ENCODE assay signal across 11 cellular contexts in the genomic region with DNA sequence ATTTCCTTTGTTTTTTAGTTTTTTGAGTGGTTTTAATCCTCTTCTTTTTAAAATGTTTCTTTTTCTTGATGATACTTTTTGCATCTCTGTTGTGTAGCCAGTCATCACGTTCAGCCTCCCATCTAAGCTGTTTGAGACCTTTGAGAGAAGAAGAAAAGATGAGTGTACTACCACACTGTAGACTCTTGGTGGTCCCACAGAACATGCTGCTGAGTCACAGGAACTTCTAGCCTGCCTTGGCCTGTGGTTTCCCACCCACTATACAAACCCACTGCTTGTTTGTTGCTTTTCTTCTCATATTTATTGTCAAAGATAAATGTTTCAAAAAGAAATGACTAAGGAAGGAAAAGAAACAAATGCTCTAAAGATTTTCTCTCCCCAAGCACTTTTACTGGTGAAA. TPM values are rescaled to one million over a fixed set of nuclear protein-coding genes. Genes with fewer than 3 reads are reported as not detected.
A peak's percentile ranks its signal among the peaks of the same experiment; 100 is the strongest.
DNase-seq lines count a peak whose midpoint lies in the region; ATAC-seq, FAIRE-seq and TF ChIP-seq lines count a peak whose summit lies in the region.
"Had no signal": no experiment of that assay in that cellular context is flagged by ENCODE, and none has a peak within 500 bp of the region (broad histone marks: within the 10 kb centered on the region; RNA-seq: fewer than 3 reads in every experiment).

No MANE protein-coding gene starts in this region.

- peak; percentile 88 for DNase-seq in activated CD8-positive, alpha-beta memory T cell treated with anti-CD3 and anti-CD28 coated beads, Interleukin-2, amount 10 ng/mL, durations not matched to agents 7 days and 5 days
- DNase-seq in activated CD8-positive, alpha-beta memory T cell treated with anti-CD3 and anti-CD28 coated beads for 24 hours = no peak
- DNase-seq in SIG-M5 treated with dmso at 0.1 percent for 504 hours (lab: John Stamatoyannopoulos, UW; ENCODE audit: unreplicated experiment) (peak; percentile 65), astrocyte (ENCODE audit: low read depth) (peak; percentile 65), NCI-H446 (lab: John Stamatoyannopoulos, UW) (no peak), hypothalamus (lab: John Stamatoyannopoulos, UW) (no peak), kidney tubule cell (ENCODE audit: low spot score) (no peak)
- DNase-seq in stimulated activated CD8-positive, alpha-beta memory T cell treated with anti-CD3 and anti-CD28 coated beads, Interleukin-4, amount 100 ng/mL, for 4 hours (ENCODE audit: low read depth in 2 of 2, low spot score in 1 of 2) = peak; percentile 20 to 56

- FAIRE-seq in astrocyte (lab: Jason Lieb, UNC) = no peak

- H4K20me1 ChIP-seq in astrocyte (ENCODE audit: insufficient read depth, low read length) = peaks cover 20% of the 10 kb centered on the region

- H3K4me2 ChIP-seq in astrocyte (ENCODE audit: low read length) = no peak overlapping the region

- H3K4me3 ChIP-seq in astrocyte (ENCODE audit: insufficient read depth, low read depth, low read length) = no peak overlapping the region
- H3K4me3 ChIP-seq: esophagus muscularis mucosa had no signal

- peaks cover 57% of the 10 kb centered on the region for H3K36me3 Mint-ChIP-seq in activated CD8-positive, alpha-beta memory T cell treated with anti-CD3 and anti-CD28 coated beads, Interleukin-2, amount 10 ng/mL, durations not matched to agents 7 days and 5 days
- H3K36me3 Mint-ChIP-seq in astrocyte (ENCODE audit: low read depth, unreplicated experiment) = peaks cover 37% of the 10 kb centered on the region

- H3K9ac ChIP-seq in astrocyte (ENCODE audit: low read length) = no peak overlapping the region

- peaks cover 5% of the 10 kb centered on the region for H3K9me3 Mint-ChIP-seq in activated CD8-positive, alpha-beta memory T cell treated with anti-CD3 and anti-CD28 coated beads, Interleukin-2, amount 10 ng/mL, durations not matched to agents 7 days and 5 days (ENCODE audit: low read depth)
- H3K9me3 Mint-ChIP-seq in astrocyte (ENCODE audit: unreplicated experiment) = peaks cover 3% of the 10 kb centered on the region

- no peaks in the 10 kb centered on the region for H3K9me3 ChIP-seq in astrocyte (ENCODE audit: insufficient read depth, low read depth, low read length)

- no peak overlapping the region for H3K27ac ChIP-seq in astrocyte (ENCODE audit: low read depth, low read length)
- H3K27ac ChIP-seq: esophagus muscularis mucosa had no signal

- CTCF ChIA-PET in activated CD8-positive, alpha-beta memory T cell treated with anti-CD3 and anti-CD28 coated beads, Interleukin-2, amount 10 ng/mL, durations not matched to agents 7 days and 5 days (lab: Charles Lee) = interaction anchor here (0.6 to 1.7 kb wide), 4 partner anchors 30 to 99 kb away, joined by 3 to 7 read pairs (median 3); a partner anchor contains a TSS

- peak; percentile 95 for ATAC-seq in activated CD8-positive, alpha-beta memory T cell treated with anti-CD3 and anti-CD28 coated beads, Interleukin-2, amount 10 ng/mL, durations not matched to agents 7 days and 5 days

- H3K79me2 ChIP-seq in astrocyte (ENCODE audit: insufficient read depth, low read length) = peaks cover 78% of the 10 kb centered on the region

- H3K4me1 Mint-ChIP-seq in activated CD8-positive, alpha-beta memory T cell treated with anti-CD3 and anti-CD28 coated beads, Interleukin-2, amount 10 ng/mL, durations not matched to agents 7 days and 5 days = peaks cover 47% of the 10 kb centered on the region
- H3K4me1 Mint-ChIP-seq in astrocyte (ENCODE audit: low read depth, unreplicated experiment) = peaks cover 22% of the 10 kb centered on the region

- peak overlapping the region; percentile 87 for H3K27ac Mint-ChIP-seq in activated CD8-positive, alpha-beta memory T cell treated with anti-CD3 and anti-CD28 coated beads, Interleukin-2, amount 10 ng/mL, durations not matched to agents 7 days and 5 days
- H3K27ac Mint-ChIP-seq in astrocyte (ENCODE audit: unreplicated experiment) = peak overlapping the region; percentile 72

- H3K36me3 ChIP-seq in astrocyte (ENCODE audit: insufficient read depth, low read length) = peaks cover 36% of the 10 kb centered on the region

- no peak overlapping the region for H2AFZ ChIP-seq in astrocyte (ENCODE audit: low read depth, low read length)

- no peaks in the 10 kb centered on the region for H3K27me3 ChIP-seq in astrocyte (ENCODE audit: insufficient read depth, low read length)
- H3K27me3 ChIP-seq: esophagus muscularis mucosa had no signal

- peaks cover 6% of the 10 kb centered on the region for H3K4me1 ChIP-seq in astrocyte (ENCODE audit: insufficient read depth, low read length)

- no peaks in the 10 kb centered on the region for H3K27me3 Mint-ChIP-seq in activated CD8-positive, alpha-beta memory T cell treated with anti-CD3 and anti-CD28 coated beads, Interleukin-2, amount 10 ng/mL, durations not matched to agents 7 days and 5 days
- H3K27me3 Mint-ChIP-seq in astrocyte (ENCODE audit: low read depth, unreplicated experiment) = no peaks in the 10 kb centered on the region

- TF ChIP-seq CTCF in astrocyte (IDR thresholded peaks at IDR 0.05; ENCODE audit: insufficient read depth, low read depth, low read length) = no peak

- no peak overlapping the region for H3K4me3 Mint-ChIP-seq in activated CD8-positive, alpha-beta memory T cell treated with anti-CD3 and anti-CD28 coated beads, Interleukin-2, amount 10 ng/mL, durations not matched to agents 7 days and 5 days
- no peak overlapping the region for H3K4me3 Mint-ChIP-seq in astrocyte (ENCODE audit: unreplicated experiment)

RNA-seq across cellular contexts. Expression of a gene that starts 5.5 kb away (rescaled TPM):
- 10 to 100 TPM; 35.6 to 37.9 TPM for total RNA-seq in activated CD8-positive, alpha-beta memory T cell treated with anti-CD3 and anti-CD28 coated beads, Interleukin-2, amount 10 ng/mL, durations not matched to agents 7 days and 5 days
- total RNA-seq in astrocyte = 34.5 and 37.3 TPM in 2 replicates
- total RNA-seq: osteocyte had no signal

RNA-seq across cellular contexts. Expression of a gene that starts 13.3 kb away (rescaled TPM):
- not detected for total RNA-seq in activated CD8-positive, alpha-beta memory T cell treated with anti-CD3 and anti-CD28 coated beads, Interleukin-2, amount 10 ng/mL, durations not matched to agents 7 days and 5 days
- total RNA-seq in astrocyte = not detected in 2 replicates
- total RNA-seq: esophagus muscularis mucosa, kidney epithelial cell, osteocyte had no signal

RNA-seq across cellular contexts. Expression of a gene that starts 29.6 kb away (rescaled TPM):
- total RNA-seq in activated CD8-positive, alpha-beta memory T cell treated with anti-CD3 and anti-CD28 coated beads, Interleukin-2, amount 10 ng/mL, durations not matched to agents 7 days and 5 days = 10 to 100 TPM; 52.2 to 73.3 TPM
- total RNA-seq in astrocyte = 47.5 and 48.5 TPM in 2 replicates

RNA-seq across cellular contexts. Expression of a gene that starts 29.7 kb away (rescaled TPM):
- 10 to 100 TPM; 18.1 to 24.8 TPM for total RNA-seq in activated CD8-positive, alpha-beta memory T cell treated with anti-CD3 and anti-CD28 coated beads, Interleukin-2, amount 10 ng/mL, durations not matched to agents 7 days and 5 days
- total RNA-seq in astrocyte = 23.1 and 24.2 TPM in 2 replicates

RNA-seq across cellular contexts. Expression of a gene that starts 45.0 kb away (rescaled TPM):
- 100 to 1,000 TPM; 115 to 175 TPM for total RNA-seq in activated CD8-positive, alpha-beta memory T cell treated with anti-CD3 and anti-CD28 coated beads, Interleukin-2, amount 10 ng/mL, durations not matched to agents 7 days and 5 days
- total RNA-seq in astrocyte = 147 and 149 TPM in 2 replicates

Comparison
In these comparisons a context has a peak if more than half of its experiments do, and no peak if none do; other contexts are left out.
1. DNase-seq: peak in activated CD8-positive, alpha-beta memory T cell treated with anti-CD3 and anti-CD28 coated beads, Interleukin-2, amount 10 ng/mL, durations not matched to agents 7 days and 5 days (single experiment), SIG-M5 treated with dmso at 0.1 percent for 504 hours (single experiment), astrocyte (single experiment) and stimulated activated CD8-positive, alpha-beta memory T cell treated with anti-CD3 and anti-CD28 coated beads, Interleukin-4, amount 100 ng/mL, for 4 hours (2 of 2); none in activated CD8-positive, alpha-beta memory T cell treated with anti-CD3 and anti-CD28 coated beads for 24 hours (single experiment), NCI-H446 (0 of 2), hypothalamus (0 of 51) and kidney tubule cell (single experiment).